ENCODE assay signal across 8 cellular contexts in the genomic region with DNA sequence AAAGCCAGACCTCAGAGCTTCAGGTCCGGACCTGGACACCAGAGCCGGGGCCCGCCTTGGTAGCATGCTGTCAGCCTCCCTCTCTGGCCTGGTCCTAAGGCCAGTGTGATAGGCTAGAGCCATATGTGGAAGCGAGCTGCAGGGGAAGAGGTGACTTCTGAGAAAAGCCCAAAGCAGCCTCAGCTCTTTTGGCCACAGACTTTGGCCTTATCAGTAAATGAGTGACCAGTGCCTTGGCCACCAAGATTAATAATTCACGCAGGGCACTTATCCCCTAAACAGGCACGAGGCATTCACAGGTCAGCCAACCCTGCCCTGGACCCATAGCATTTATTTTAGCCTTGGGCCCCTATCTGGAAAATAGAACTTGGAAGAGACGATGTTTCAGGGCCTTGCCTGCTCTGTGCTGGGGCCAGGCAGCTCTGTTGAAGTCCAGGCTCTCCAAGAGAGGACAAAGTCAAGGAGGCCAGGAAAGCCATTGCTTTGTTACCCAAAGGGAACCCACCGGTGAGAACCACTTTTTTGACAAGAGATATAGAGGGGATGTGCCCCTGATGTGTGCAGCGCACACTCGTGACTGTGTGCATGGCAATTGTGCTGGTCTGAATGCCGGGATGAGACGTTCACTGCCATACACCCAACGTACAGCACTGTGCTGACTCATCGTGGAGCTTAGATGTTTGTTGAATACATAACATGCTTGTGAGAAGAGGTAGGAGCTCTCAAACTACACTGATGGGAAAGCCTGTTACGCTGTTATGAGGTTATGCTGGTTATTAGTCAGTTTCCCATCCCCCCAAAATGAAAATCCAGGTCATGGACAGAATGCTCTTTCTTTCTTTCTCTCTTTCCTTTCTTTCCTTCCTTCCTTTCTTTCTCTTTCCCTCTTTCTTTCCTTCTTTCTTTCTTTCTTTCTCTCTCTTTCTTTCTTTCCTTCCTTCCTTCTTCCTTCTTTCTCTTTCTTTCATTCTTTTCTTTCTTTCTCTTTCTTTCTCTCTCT. TPM values are rescaled to one million over a fixed set of nuclear protein-coding genes. Genes with fewer than 3 reads are reported as not detected.
DNase-seq lines count a peak whose midpoint lies in the region; ATAC-seq, FAIRE-seq and TF ChIP-seq lines count a peak whose summit lies in the region.

No MANE protein-coding gene starts in this region.

- CTCF ChIA-PET in CD8-positive, alpha-beta T cell (lab: Charles Lee), result interaction anchor here (0.7 to 5.7 kb wide), 11 partner anchors 9 to 122 kb away, joined by 3 to 39 read pairs (median 4); no protein-coding TSS in a partner anchor

- no peak overlapping the region for H3K4me3 ChIP-seq in CD8-positive, alpha-beta T cell (ENCODE audit: low read depth, low read length)
- no peak overlapping the region for H3K4me3 ChIP-seq in fibroblast of pulmonary artery (replicated peaks; ENCODE audit: low read depth, low read length)

- H3K36me3 Mint-ChIP-seq in CD8-positive, alpha-beta T cell, result peaks cover 3% of the 10 kb centered on the region

- H3K9me3 Mint-ChIP-seq in CD8-positive, alpha-beta T cell, result no peaks in the 10 kb centered on the region

- H3K27ac Mint-ChIP-seq in CD8-positive, alpha-beta T cell, result peak overlapping the region; percentile 28

- no peak for FAIRE-seq in frontal cortex (lab: Jason Lieb, UNC)

- POLR2A ChIA-PET in CD8-positive, alpha-beta T cell (lab: Charles Lee), result interaction anchor here (0.7 to 1.5 kb wide), 4 partner anchors 10 to 67 kb away, joined by 3 to 4 read pairs (median 3); a partner anchor contains a TSS

- H3K4me1 ChIP-seq in CD8-positive, alpha-beta T cell (ENCODE audit: insufficient read depth, low read length), result peaks cover 36% of the 10 kb centered on the region

- H3K9me3 ChIP-seq in CD8-positive, alpha-beta T cell (ENCODE audit: low read length), result no peaks in the 10 kb centered on the region

- no peaks in the 10 kb centered on the region for H3K27me3 Mint-ChIP-seq in CD8-positive, alpha-beta T cell (ENCODE audit: low read depth)

- peak; percentile 19 for TF ChIP-seq CTCF in CD8-positive, alpha-beta T cell (IDR thresholded peaks at IDR 0.05)
- no peak for TF ChIP-seq CTCF in fibroblast of pulmonary artery (IDR thresholded peaks at IDR 0.05; ENCODE audit: low read length, missing control alignments)

- H3K36me3 ChIP-seq in CD8-positive, alpha-beta T cell (ENCODE audit: insufficient read depth, low read length), result no peaks in the 10 kb centered on the region

- no peak overlapping the region for H3K27ac ChIP-seq in CD8-positive, alpha-beta T cell (ENCODE audit: low read depth, low read length)

- H3K4me1 Mint-ChIP-seq in CD8-positive, alpha-beta T cell (ENCODE audit: low read depth), result peaks cover 39% of the 10 kb centered on the region

- intact Hi-C loops in CD8-positive, alpha-beta T cell (cut with DNase I, micrococcal nuclease), result no loop called here

- no peak overlapping the region for H3K4me3 Mint-ChIP-seq in CD8-positive, alpha-beta T cell

- peak; percentile 48 for ATAC-seq in CD8-positive, alpha-beta T cell
- peak; percentile 67 for ATAC-seq in GM21447 (IDR thresholded peaks at IDR 0.05; ENCODE audit: unreplicated experiment)
- no peak for ATAC-seq in HG03139 (IDR thresholded peaks at IDR 0.05; ENCODE audit: unreplicated experiment)

- no peak for DNase-seq in CD8-positive, alpha-beta T cell
- DNase-seq in RPMI7951 (ENCODE audit: low read depth), result peak; percentile 33
- DNase-seq in fibroblast of pulmonary artery (ENCODE audit: low read depth), result peak; percentile 70
- DNase-seq in frontal cortex (ENCODE audit: low spot score in 2 of 2), result no peak
- no peak for DNase-seq in NCI-H345 treated with DMSO at 0.1 percent for 48 hours (lab: John Stamatoyannopoulos, UW; ENCODE audit: unreplicated experiment)
- DNase-seq in AG20443 (ENCODE audit: low spot score), result no peak

- H3K27me3 ChIP-seq in CD8-positive, alpha-beta T cell (ENCODE audit: insufficient read depth, low read length), result no peaks in the 10 kb centered on the region

RNA-seq across cellular contexts. Expression of a gene that starts 5.0 kb away (rescaled TPM):
- not detected for total RNA-seq in CD8-positive, alpha-beta T cell
- total RNA-seq in RPMI7951 (2014; rRNA removed; shearing (Covaris generic)), result not detected in 2 replicates
- not detected for total RNA-seq in frontal cortex

RNA-seq across cellular contexts. Expression of a gene that starts 21.3 kb away (rescaled TPM):
- not detected for total RNA-seq in CD8-positive, alpha-beta T cell
- not detected in 2 replicates for total RNA-seq in RPMI7951 (2014; rRNA removed; shearing (Covaris generic))
- total RNA-seq in frontal cortex, result 0.82 TPM

RNA-seq across cellular contexts. Expression of a gene that starts 21.5 kb away (rescaled TPM):
- 10 to 100 TPM; 22.7 to 23.5 TPM for total RNA-seq in CD8-positive, alpha-beta T cell
- 4.6 and 10.2 TPM in 2 replicates for total RNA-seq in RPMI7951 (2014; rRNA removed; shearing (Covaris generic))
- 7.7 TPM for total RNA-seq in frontal cortex

RNA-seq across cellular contexts. Expression of a gene that starts 27.7 kb away (rescaled TPM):
- total RNA-seq in CD8-positive, alpha-beta T cell, result 10 to 100 TPM; 49.0 to 61.4 TPM
- total RNA-seq in RPMI7951 (2014; rRNA removed; shearing (Covaris generic)), result 273 and 306 TPM in 2 replicates
- 88.9 TPM for total RNA-seq in frontal cortex

RNA-seq across cellular contexts. Expression of a gene that starts 30.2 kb away (rescaled TPM):
- total RNA-seq in CD8-positive, alpha-beta T cell, result not detected
- total RNA-seq in RPMI7951 (2014; rRNA removed; shearing (Covaris generic)), result 0.12 and 0.59 TPM in 2 replicates
- 2.4 TPM for total RNA-seq in frontal cortex

Comparison
In these comparisons a context has a peak if more than half of its experiments do, and no peak if none do; other contexts are left out.
1. DNase-seq: peak in RPMI7951 (single experiment) and fibroblast of pulmonary artery (single experiment); none in CD8-positive, alpha-beta T cell (0 of 7), frontal cortex (0 of 2), NCI-H345 treated with DMSO at 0.1 percent for 48 hours (single experiment) and AG20443 (single experiment).